In genomic region chr14:35121026-35121886, GRCh38 we compare ENCODE assay signal across 8 cellular contexts. TPM values are rescaled to one million over a fixed set of nuclear protein-coding genes. Genes with fewer than 3 reads are reported as not detected.
DNase-seq lines count a peak whose midpoint lies in the region; ATAC-seq, FAIRE-seq and TF ChIP-seq lines count a peak whose summit lies in the region.

No MANE protein-coding gene starts in this region.

- H3K27ac ChIP-seq in thymus (ENCODE audit: low read depth) = peak overlapping the region; percentile 99

- H3K9ac ChIP-seq in Loucy (ENCODE audit: low read depth, low read length, poor library complexity, severe bottlenecking) = peak overlapping the region; percentile 89

- peaks cover 73% of the 10 kb centered on the region for H3K79me2 ChIP-seq in Loucy (ENCODE audit: insufficient read depth, low read length)

- no peaks in the 10 kb centered on the region for H3K9me2 ChIP-seq in Loucy (replicated peaks; ENCODE audit: low read depth, low read length)

- no peaks in the 10 kb centered on the region for H3K36me3 ChIP-seq in Loucy (ENCODE audit: insufficient read depth, low read length)
- H3K36me3 ChIP-seq in thymus (ENCODE audit: control insufficient read depth, insufficient read depth) = peaks cover 9% of the 10 kb centered on the region

- H3K4me3 ChIP-seq in Loucy (ENCODE audit: low read length, poor library complexity, severe bottlenecking) = peak overlapping the region; percentile 91
- peak overlapping the region; percentile 96 for H3K4me3 ChIP-seq in astrocyte of the spinal cord (ENCODE audit: low read depth, low read length)
- H3K4me3 ChIP-seq in thymus (ENCODE audit: low read length) = peak overlapping the region; percentile 81

- in situ Hi-C loops in astrocyte of the spinal cord (cut with HindIII; ENCODE audit: low sequenced_read_pairs) = no loop called here

- TF ChIP-seq POLR2A in GM12891 (IDR thresholded peaks at IDR 0.05; ENCODE audit: low read depth, low read length) = no peak

- H3K27me3 ChIP-seq in Loucy (ENCODE audit: insufficient read depth, low read length, poor library complexity, severe bottlenecking) = no peaks in the 10 kb centered on the region
- H3K27me3 ChIP-seq in thymus (ENCODE audit: control insufficient read depth, insufficient read depth) = no peaks in the 10 kb centered on the region

- no peaks in the 10 kb centered on the region for H3F3A ChIP-seq in Loucy (ENCODE audit: low read depth)

- peaks cover 29% of the 10 kb centered on the region for H3K4me1 ChIP-seq in Loucy (ENCODE audit: insufficient read depth, low read length, poor library complexity, severe bottlenecking)
- peaks cover 13% of the 10 kb centered on the region for H3K4me1 ChIP-seq in thymus (ENCODE audit: control insufficient read depth, insufficient read depth, low read length)

- WGBS in thymus = 33% methylated on average over 34 of the region's 34 CpGs

- DNase-seq in DMS 273 (lab: John Stamatoyannopoulos, UW; ENCODE audit: unreplicated experiment) (peak; percentile 31), DMS 273 treated with DMSO at 0.1 percent for 48 hours (lab: John Stamatoyannopoulos, UW) (no peak), astrocyte of the spinal cord (ENCODE audit: low read depth, low spot score) (no peak), left lobe of liver (ENCODE audit: low spot score) (no peak), GM12891 (ENCODE audit: insufficient read length, low spot score) (no peak), AG20443 (ENCODE audit: low spot score) (no peak)

- ATAC-seq in left lobe of liver = peak; percentile 84

- peaks cover 4% of the 10 kb centered on the region for H4K20me1 ChIP-seq in Loucy (ENCODE audit: insufficient read depth, low read length, poor library complexity, severe bottlenecking)

- no peak for FAIRE-seq in GM12891 (lab: Jason Lieb, UNC)

- H3K9me3 ChIP-seq in Loucy (ENCODE audit: insufficient read depth, low read depth, low read length) (no peaks in the 10 kb centered on the region), thymus (ENCODE audit: control insufficient read depth) (no peaks in the 10 kb centered on the region)

- H2AFZ ChIP-seq in Loucy (ENCODE audit: low read length) = peak overlapping the region; percentile 96

- TF ChIP-seq CTCF in Loucy (conservative IDR thresholded peaks at IDR 0.05; ENCODE audit: low read length) = no peak
- TF ChIP-seq CTCF in astrocyte of the spinal cord (IDR thresholded peaks at IDR 0.05; ENCODE audit: low read depth, low read length) = no peak

- H3K4me2 ChIP-seq in Loucy (ENCODE audit: low read depth, low read length, poor library complexity, severe bottlenecking) = peak overlapping the region; percentile 93

TF ChIP-seq in GM12891, 5 proteins besides CTCF, POLR2A, EP300 and RAD21:
- TF ChIP-seq TAF1 (IDR thresholded peaks at IDR 0.05; ENCODE audit: low read depth, low read length) = no peak
- TF ChIP-seq POLR2AphosphoS5 (IDR thresholded peaks at IDR 0.05; ENCODE audit: low read depth, low read length) = no peak
- no peak for TF ChIP-seq POU2F2 (IDR thresholded peaks at IDR 0.05; ENCODE audit: low read depth, low read length)
- no peak for TF ChIP-seq SPI1 (IDR thresholded peaks at IDR 0.05; ENCODE audit: low read depth, low read length)
- no peak for TF ChIP-seq PAX5 (IDR thresholded peaks at IDR 0.05; ENCODE audit: insufficient read depth, low read length, severe bottlenecking)
TF ChIP-seq in GM12891: peak in this region for 0.

RNA-seq across cellular contexts. Expression of gene PPP2R3C, which starts 0.5 kb away (rescaled TPM):
- 6.1 TPM for total RNA-seq in left lobe of liver
- 49.4 TPM for polyA plus RNA-seq in thymus
- 32.3 TPM for polyA plus RNA-seq in GM12891 (2012; ENCODE audit: low read depth, missing spikeins)

RNA-seq across cellular contexts. Expression of gene PRORP, which starts 1.1 kb away (rescaled TPM):
- 18.1 TPM for total RNA-seq in left lobe of liver
- polyA plus RNA-seq in thymus = 28.5 TPM
- 28.3 TPM for polyA plus RNA-seq in GM12891 (2012; ENCODE audit: low read depth, missing spikeins)
